Comparison of ENCODE assay signal across 10 cellular contexts in the genomic region with DNA sequence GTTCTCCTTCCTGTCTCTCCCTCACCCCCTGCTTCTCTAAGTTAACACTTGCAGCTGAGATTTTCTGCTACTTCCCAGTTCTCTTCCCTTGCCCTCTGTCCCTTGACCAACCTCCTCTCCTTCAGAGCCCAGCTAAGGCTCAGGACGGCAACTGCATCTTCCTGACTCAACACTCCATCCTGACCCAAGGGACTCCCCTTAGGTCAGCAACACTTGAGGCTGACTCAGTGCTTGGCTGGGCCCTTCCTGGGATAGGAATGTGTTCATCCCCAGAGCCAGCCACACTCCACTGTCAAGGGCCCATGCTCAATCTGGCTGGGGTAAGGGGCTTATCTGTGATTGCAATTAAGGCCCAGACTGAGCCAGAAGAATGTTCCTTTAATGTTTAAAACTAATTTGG. TPM values are rescaled to one million over a fixed set of nuclear protein-coding genes. Genes with fewer than 3 reads are reported as not detected.
DNase-seq lines count a peak whose midpoint lies in the region; ATAC-seq, FAIRE-seq and TF ChIP-seq lines count a peak whose summit lies in the region.
"Had no signal": no experiment of that assay in that cellular context is flagged by ENCODE, and none has a peak within 500 bp of the region (broad histone marks: within the 10 kb centered on the region; RNA-seq: fewer than 3 reads in every experiment).

No MANE protein-coding gene starts in this region.

- no peak for DNase-seq in CD4-positive, CD25-positive, alpha-beta regulatory T cell
- DNase-seq in RKO (ENCODE audit: low spot score) (peak; percentile 49), esophagus muscularis mucosa (ENCODE audit: extremely low spot score) (no peak), osteocyte (ENCODE audit: extremely low spot score, unreplicated experiment) (no peak), erythroblast (lab: John Stamatoyannopoulos, UW) (no peak), NCI-H345 treated with DMSO at 0.1 percent for 48 hours (lab: John Stamatoyannopoulos, UW; ENCODE audit: unreplicated experiment) (no peak), NCI-H2107 (lab: John Stamatoyannopoulos, UW) (no peak), small intestine (no peak)

- peak overlapping the region in 3 of 4 donors; percentile 94 to 97 (median 95) for H3K4me3 Mint-ChIP-seq in CD4-positive, CD25-positive, alpha-beta regulatory T cell
- no peak overlapping the region for H3K4me3 Mint-ChIP-seq in osteocyte (ENCODE audit: unreplicated experiment)

- WGBS in esophagus muscularis mucosa: 26% methylated on average over 1 of the region's 1 CpG
- 54 to 81% (median 79%) methylated on average over 1 of the region's 1 CpG for WGBS in small intestine, 3 donors

- ATAC-seq in CD4-positive, CD25-positive, alpha-beta regulatory T cell (ENCODE audit: low read depth in 2 of 2): no peak

- H3K36me3 ChIP-seq in CD4-positive, CD25-positive, alpha-beta regulatory T cell (ENCODE audit: control insufficient read depth, insufficient read depth, low read length): peaks cover 56% of the 10 kb centered on the region
- H3K36me3 ChIP-seq in esophagus muscularis mucosa (peaks cover 16 to 67% (median 64%) of the 10 kb centered on the region in 4 donors), small intestine (ENCODE audit: control insufficient read depth in 2 of 2, insufficient read depth in 2 of 2, low read length in 2 of 2) (peaks cover 8 to 15% of the 10 kb centered on the region in 2 donors)

- no peak for FAIRE-seq in small intestine (lab: Jason Lieb, UNC)

- peak overlapping the region; percentile 57 for H3K4me3 ChIP-seq in CD4-positive, CD25-positive, alpha-beta regulatory T cell (ENCODE audit: low read depth, low read length)
- peak overlapping the region; percentile 77 to 86 (median 80) for H3K4me3 ChIP-seq in esophagus muscularis mucosa
- no peak overlapping the region for H3K4me3 ChIP-seq in small intestine (ENCODE audit: low read depth in 1 of 2, low read length in 2 of 2)
- H3K4me3 ChIP-seq: SJSA1 had no signal

- H3K27me3 Mint-ChIP-seq in CD4-positive, CD25-positive, alpha-beta regulatory T cell: no peaks in the 10 kb centered on the region
- H3K27me3 Mint-ChIP-seq in osteocyte (ENCODE audit: unreplicated experiment): no peaks in the 10 kb centered on the region

- H3K27ac ChIP-seq in CD4-positive, CD25-positive, alpha-beta regulatory T cell (ENCODE audit: insufficient read depth, low read length, poor library complexity, severe bottlenecking): peak overlapping the region; percentile 45
- H3K27ac ChIP-seq in esophagus muscularis mucosa (replicated peaks in 1 of 4): peak overlapping the region; percentile 86 to 91 (median 87)
- no peak overlapping the region for H3K27ac ChIP-seq in small intestine (ENCODE audit: low read depth in 1 of 2, low read length in 1 of 2)
- H3K27ac ChIP-seq: SJSA1 had no signal

- TF ChIP-seq CTCF in esophagus muscularis mucosa (IDR thresholded peaks at IDR 0.05) (no peak), osteocyte (IDR thresholded peaks at IDR 0.05) (no peak)

- peak; percentile 2 for TF ChIP-seq POLR2A in esophagus muscularis mucosa (IDR thresholded peaks at IDR 0.05; ENCODE audit: low read depth)
- TF ChIP-seq POLR2A in erythroblast (IDR thresholded peaks at IDR 0.05; ENCODE audit: low read length): no peak

- TF ChIP-seq EP300 in esophagus muscularis mucosa (IDR thresholded peaks at IDR 0.05): no peak

- H3K36me3 Mint-ChIP-seq in CD4-positive, CD25-positive, alpha-beta regulatory T cell: peaks cover 44% of the 10 kb centered on the region
- H3K36me3 Mint-ChIP-seq in osteocyte (ENCODE audit: unreplicated experiment): peaks cover 27% of the 10 kb centered on the region

- peaks cover 49% of the 10 kb centered on the region for H3K4me1 ChIP-seq in CD4-positive, CD25-positive, alpha-beta regulatory T cell (ENCODE audit: control insufficient read depth, insufficient read depth, low read length, poor library complexity, severe bottlenecking)
- peaks cover 62 to 92% (median 90%) of the 10 kb centered on the region in 4 donors for H3K4me1 ChIP-seq in esophagus muscularis mucosa
- H3K4me1 ChIP-seq in small intestine (ENCODE audit: control insufficient read depth in 2 of 2, insufficient read depth in 1 of 2, low read depth in 1 of 2, low read length in 1 of 2): no peaks in the 10 kb centered on the region
- H3K4me1 ChIP-seq: SJSA1 had no signal

- peaks cover 0 to 2% (median 0%) of the 10 kb centered on the region in 7 donors for H3K9me3 Mint-ChIP-seq in CD4-positive, CD25-positive, alpha-beta regulatory T cell
- no peaks in the 10 kb centered on the region for H3K9me3 Mint-ChIP-seq in osteocyte (ENCODE audit: unreplicated experiment)

- H3K27ac Mint-ChIP-seq in CD4-positive, CD25-positive, alpha-beta regulatory T cell: peak overlapping the region; percentile 56 to 96 (median 91)
- H3K27ac Mint-ChIP-seq in osteocyte (ENCODE audit: unreplicated experiment): peak overlapping the region; percentile 45

- H3K4me1 Mint-ChIP-seq in CD4-positive, CD25-positive, alpha-beta regulatory T cell: peaks cover 0 to 71% (median 43%) of the 10 kb centered on the region in 4 donors
- peaks cover 41% of the 10 kb centered on the region for H3K4me1 Mint-ChIP-seq in osteocyte (ENCODE audit: unreplicated experiment)

- H3K9me3 ChIP-seq in CD4-positive, CD25-positive, alpha-beta regulatory T cell (ENCODE audit: control insufficient read depth in 2 of 2, low read length in 2 of 2): no peaks in the 10 kb centered on the region
- H3K9me3 ChIP-seq in esophagus muscularis mucosa (no peaks in the 10 kb centered on the region), small intestine (ENCODE audit: control insufficient read depth, low read depth) (no peaks in the 10 kb centered on the region)
- H3K9me3 ChIP-seq: SJSA1 had no signal

- H3K27me3 ChIP-seq in CD4-positive, CD25-positive, alpha-beta regulatory T cell (ENCODE audit: control insufficient read depth, insufficient read depth, low read length): no peaks in the 10 kb centered on the region
- H3K27me3 ChIP-seq in esophagus muscularis mucosa: no peaks in the 10 kb centered on the region
- no peaks in the 10 kb centered on the region for H3K27me3 ChIP-seq in small intestine (ENCODE audit: control insufficient read depth in 2 of 2, insufficient read depth in 2 of 2, low read length in 2 of 2)
- H3K27me3 ChIP-seq: dorsolateral prefrontal cortex, SJSA1 had no signal

- intact Hi-C loops in esophagus muscularis mucosa (cut with DNase I): no loop called here

RNA-seq across cellular contexts. Expression of a gene that starts 3.4 kb away (rescaled TPM):
- total RNA-seq in CD4-positive, CD25-positive, alpha-beta regulatory T cell: 26.1 TPM
- polyA plus RNA-seq in CD4-positive, CD25-positive, alpha-beta regulatory T cell: 10 to 100 TPM; 33.5 to 72.4 (median 50.0) TPM
- total RNA-seq in esophagus muscularis mucosa: 10 to 100 TPM; 44.4 to 69.9 (median 62.8) TPM
- total RNA-seq in osteocyte: 1.9 and 2.1 TPM in 2 replicates
- polyA plus RNA-seq in small intestine: 10 to 100 TPM in 1 of 3 donors, 1 to 10 TPM in 2; 1.1 to 29.1 (median 5.4) TPM
- total RNA-seq: SJSA1 had no signal

RNA-seq across cellular contexts. Expression of a gene that starts 9.9 kb away (rescaled TPM):
- not detected for total RNA-seq in CD4-positive, CD25-positive, alpha-beta regulatory T cell
- not detected for polyA plus RNA-seq in CD4-positive, CD25-positive, alpha-beta regulatory T cell
- total RNA-seq in esophagus muscularis mucosa (not detected), osteocyte (not detected in 2 replicates)
- polyA plus RNA-seq in small intestine: under 1 TPM in 1 of 3 donors, not detected in 2; 0.03 TPM
- total RNA-seq: SJSA1 had no signal

RNA-seq across cellular contexts. Expression of a gene that starts 30.3 kb away (rescaled TPM):
- not detected for total RNA-seq in CD4-positive, CD25-positive, alpha-beta regulatory T cell
- not detected for polyA plus RNA-seq in CD4-positive, CD25-positive, alpha-beta regulatory T cell
- not detected for total RNA-seq in esophagus muscularis mucosa
- not detected in 2 replicates for total RNA-seq in osteocyte
- polyA plus RNA-seq in small intestine: not detected
- total RNA-seq: SJSA1 had no signal

RNA-seq across cellular contexts. Expression of a gene that starts 44.8 kb away (rescaled TPM):
- 1.1 TPM for total RNA-seq in CD4-positive, CD25-positive, alpha-beta regulatory T cell
- polyA plus RNA-seq in CD4-positive, CD25-positive, alpha-beta regulatory T cell: under 1 TPM; 0.29 to 0.87 (median 0.54) TPM
- total RNA-seq in esophagus muscularis mucosa (under 1 TPM; 0.39 to 0.63 (median 0.46) TPM), osteocyte (1.0 and 2.5 TPM in 2 replicates)
- polyA plus RNA-seq in small intestine: 10 to 100 TPM; 14.6 to 25.7 (median 15.9) TPM
- total RNA-seq: SJSA1 had no signal

RNA-seq across cellular contexts. Expression of a gene that starts 52.3 kb away (rescaled TPM):
- total RNA-seq in CD4-positive, CD25-positive, alpha-beta regulatory T cell: 26.9 TPM
- 1 to 10 TPM; 7.1 to 10.0 (median 8.5) TPM for polyA plus RNA-seq in CD4-positive, CD25-positive, alpha-beta regulatory T cell
- total RNA-seq in esophagus muscularis mucosa: 10 to 100 TPM; 12.0 to 17.4 (median 15.0) TPM
- 32.6 and 35.3 TPM in 2 replicates for total RNA-seq in osteocyte
- 10 to 100 TPM in 1 of 3 donors, 1 to 10 TPM in 2; 5.9 to 17.4 (median 9.2) TPM for polyA plus RNA-seq in small intestine

Comparison
In these comparisons a context has a peak if more than half of its experiments do, and no peak if none do; other contexts are left out.
1. H3K27ac ChIP-seq: peak in CD4-positive, CD25-positive, alpha-beta regulatory T cell (single experiment) and esophagus muscularis mucosa (4 of 4); none in small intestine (0 of 2).
2. H3K4me3 ChIP-seq: peak in CD4-positive, CD25-positive, alpha-beta regulatory T cell (single experiment) and esophagus muscularis mucosa (4 of 4); none in small intestine (0 of 2).